1 cellular context compared by ENCODE assay signal in the genomic region with DNA sequence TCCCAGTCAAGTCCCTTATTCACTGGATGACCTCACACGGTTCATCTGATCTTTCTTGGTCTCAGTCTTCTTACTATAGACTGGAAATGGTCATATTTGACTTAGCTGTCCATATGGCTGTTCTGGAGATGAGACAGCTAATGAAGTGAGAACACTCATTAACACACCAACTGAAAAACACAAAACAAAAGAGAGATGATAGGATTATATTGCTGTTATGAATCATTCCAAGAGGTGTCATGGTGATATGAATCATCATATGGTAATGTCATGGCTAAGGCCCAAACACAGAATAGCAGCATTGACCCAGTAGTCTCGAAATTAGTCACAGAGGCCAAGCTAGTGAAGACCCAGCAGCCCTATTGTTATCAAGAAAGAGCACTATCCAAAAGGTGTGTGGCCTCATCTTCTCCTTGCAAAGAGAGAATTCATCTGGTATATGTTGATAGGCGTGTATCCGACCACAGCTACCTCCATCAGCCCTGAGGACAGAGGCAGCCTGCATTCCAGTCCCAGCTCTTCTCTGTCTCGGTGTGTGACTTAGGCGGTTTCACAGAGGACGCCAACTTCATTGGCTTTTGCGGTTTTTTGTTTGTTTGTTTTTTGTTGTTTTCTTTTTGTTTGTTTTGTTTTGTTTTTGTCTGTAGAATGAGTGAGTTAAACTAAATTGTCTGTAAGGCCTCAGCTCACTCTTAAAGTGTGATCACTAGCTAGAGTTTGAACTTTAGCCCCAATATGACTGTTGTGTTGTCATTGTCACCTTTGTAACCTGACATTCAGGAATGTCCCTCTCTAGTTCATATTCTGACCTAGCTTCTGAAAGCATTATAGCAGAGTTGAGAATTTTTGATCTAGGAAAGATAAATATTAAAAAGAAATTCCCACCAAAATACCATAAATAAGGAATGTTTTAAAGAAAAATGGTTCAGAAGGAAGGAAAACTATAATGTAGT.
A peak's percentile ranks its signal among the peaks of the same experiment; 100 is the strongest.
TF ChIP-seq lines count a peak whose summit lies in the region.

No MANE protein-coding gene starts in this region.

TF ChIP-seq in HEK293, 187 proteins besides CTCF, POLR2A, EP300 and RAD21 (continued from another document and continues in another):
- TF ChIP-seq, protein P1, sequence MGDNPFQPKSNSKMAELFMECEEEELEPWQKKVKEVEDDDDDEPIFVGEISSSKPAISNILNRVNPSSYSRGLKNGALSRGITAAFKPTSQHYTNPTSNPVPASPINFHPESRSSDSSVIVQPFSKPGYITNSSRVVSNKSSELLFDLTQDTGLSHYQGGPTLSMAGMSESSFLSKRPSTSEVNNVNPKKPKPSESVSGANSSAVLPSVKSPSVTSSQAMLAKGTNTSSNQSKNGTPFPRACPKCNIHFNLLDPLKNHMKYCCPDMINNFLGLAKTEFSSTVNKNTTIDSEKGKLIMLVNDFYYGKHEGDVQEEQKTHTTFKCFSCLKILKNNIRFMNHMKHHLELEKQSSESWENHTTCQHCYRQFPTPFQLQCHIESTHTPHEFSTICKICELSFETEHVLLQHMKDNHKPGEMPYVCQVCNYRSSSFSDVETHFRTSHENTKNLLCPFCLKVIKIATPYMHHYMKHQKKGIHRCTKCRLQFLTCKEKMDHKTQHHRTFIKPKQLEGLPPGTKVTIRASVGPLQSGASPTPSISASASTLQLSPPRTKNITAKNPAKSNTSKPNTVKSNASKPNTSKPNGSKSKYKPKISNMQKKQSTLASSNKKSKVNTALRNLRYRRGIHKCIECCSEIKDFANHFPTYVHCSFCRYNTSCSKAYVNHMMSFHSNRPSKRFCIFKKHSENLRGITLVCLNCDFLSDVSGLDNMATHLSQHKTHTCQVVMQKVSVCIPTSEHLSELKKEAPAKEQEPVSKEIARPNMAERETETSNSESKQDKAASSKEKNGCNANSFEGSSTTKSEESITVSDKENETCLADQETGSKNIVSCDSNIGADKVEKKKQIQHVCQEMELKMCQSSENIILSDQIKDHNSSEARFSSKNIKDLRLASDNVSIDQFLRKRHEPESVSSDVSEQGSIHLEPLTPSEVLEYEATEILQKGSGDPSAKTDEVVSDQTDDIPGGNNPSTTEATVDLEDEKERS (tag by site-specific recombination; IDR thresholded peaks at IDR 0.05) = no peak
- TF ChIP-seq ZNF692 (tag by site-specific recombination; IDR thresholded peaks at IDR 0.05) (0 out of 2 replicates have a peak, but pooled peaks have one; percentile 30), BCL11A (tag by site-specific recombination; IDR thresholded peaks at IDR 0.05; ENCODE audit: low read depth) (no peak), PRDM6 (tag by site-specific recombination; IDR thresholded peaks at IDR 0.05) (0 out of 2 replicates have a peak, but pooled peaks have one; percentile 18), ZBTB21 (tag by site-specific recombination; IDR thresholded peaks at IDR 0.05) (peak; percentile 73), ZNF366 (tag by site-specific recombination; conservative IDR thresholded peaks at IDR 0.05) (peak; percentile 93), ZBTB17 (tag by site-specific recombination; IDR thresholded peaks at IDR 0.05) (0 out of 2 replicates have a peak, but pooled peaks have one; percentile 28), YY1 (tag by site-specific recombination; IDR thresholded peaks at IDR 0.05) (no peak), PRDM1 (tag by site-specific recombination; IDR thresholded peaks at IDR 0.05) (0 out of 2 replicates have a peak, but pooled peaks have one; percentile 5), ZNF394 (tag by site-specific recombination; IDR thresholded peaks at IDR 0.05; ENCODE audit: borderline replicate concordance) (peak; percentile 55), FEZF1 (tag by site-specific recombination; IDR thresholded peaks at IDR 0.05) (peak; percentile 67), ZSCAN23 (tag by site-specific recombination; IDR thresholded peaks at IDR 0.05) (peak; percentile 56; the same call in 1 of the 2 replicates), ZBTB7A (tag by site-specific recombination; IDR thresholded peaks at IDR 0.05; ENCODE audit: low read depth) (no peak), ZNF184 (tag by site-specific recombination; IDR thresholded peaks at IDR 0.05) (peak; percentile 89; the same call in 1 of the 2 replicates), ZNF658 (tag by site-specific recombination; IDR thresholded peaks at IDR 0.05) (no peak), ATF2 (tag by site-specific recombination; IDR thresholded peaks at IDR 0.05; ENCODE audit: low read depth) (no peak), SP7 (tag by site-specific recombination; IDR thresholded peaks at IDR 0.05) (peak; percentile 90), PATZ1 (tag by site-specific recombination; IDR thresholded peaks at IDR 0.05) (0 out of 2 replicates have a peak, but pooled peaks have one; percentile 33), ZNF37A (tag by site-specific recombination; IDR thresholded peaks at IDR 0.05) (no peak), ZNF169 (tag by site-specific recombination; IDR thresholded peaks at IDR 0.05) (no peak), ZNF561 (tag by site-specific recombination; IDR thresholded peaks at IDR 0.05; ENCODE audit: borderline replicate concordance) (no peak), ZXDB (tag by site-specific recombination; IDR thresholded peaks at IDR 0.05) (no peak), PRDM4 (tag by site-specific recombination; IDR thresholded peaks at IDR 0.05) (no peak), ZNF777 (tag by site-specific recombination; IDR thresholded peaks at IDR 0.05; ENCODE audit: borderline replicate concordance) (no peak), OSR2 (tag by site-specific recombination; IDR thresholded peaks at IDR 0.05) (peak; percentile 39; the same call in 1 of the 2 replicates), ZNF629 (tag by site-specific recombination; IDR thresholded peaks at IDR 0.05) (peak; percentile 85), ZBTB8A (tag by site-specific recombination; IDR thresholded peaks at IDR 0.05) (no peak), ZNF660 (tag by site-specific recombination; IDR thresholded peaks at IDR 0.05) (0 out of 2 replicates have a peak, but pooled peaks have one; percentile 42), ZNF521 (tag by site-specific recombination; IDR thresholded peaks at IDR 0.05) (no peak)
- TF ChIP-seq, protein P2, sequence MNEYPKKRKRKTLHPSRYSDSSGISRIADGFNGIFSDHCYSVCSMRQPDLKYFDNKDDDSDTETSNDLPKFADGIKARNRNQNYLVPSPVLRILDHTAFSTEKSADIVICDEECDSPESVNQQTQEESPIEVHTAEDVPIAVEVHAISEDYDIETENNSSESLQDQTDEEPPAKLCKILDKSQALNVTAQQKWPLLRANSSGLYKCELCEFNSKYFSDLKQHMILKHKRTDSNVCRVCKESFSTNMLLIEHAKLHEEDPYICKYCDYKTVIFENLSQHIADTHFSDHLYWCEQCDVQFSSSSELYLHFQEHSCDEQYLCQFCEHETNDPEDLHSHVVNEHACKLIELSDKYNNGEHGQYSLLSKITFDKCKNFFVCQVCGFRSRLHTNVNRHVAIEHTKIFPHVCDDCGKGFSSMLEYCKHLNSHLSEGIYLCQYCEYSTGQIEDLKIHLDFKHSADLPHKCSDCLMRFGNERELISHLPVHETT (tag by site-specific recombination; IDR thresholded peaks at IDR 0.05) = peak; percentile 97
- TF ChIP-seq, protein P3, sequence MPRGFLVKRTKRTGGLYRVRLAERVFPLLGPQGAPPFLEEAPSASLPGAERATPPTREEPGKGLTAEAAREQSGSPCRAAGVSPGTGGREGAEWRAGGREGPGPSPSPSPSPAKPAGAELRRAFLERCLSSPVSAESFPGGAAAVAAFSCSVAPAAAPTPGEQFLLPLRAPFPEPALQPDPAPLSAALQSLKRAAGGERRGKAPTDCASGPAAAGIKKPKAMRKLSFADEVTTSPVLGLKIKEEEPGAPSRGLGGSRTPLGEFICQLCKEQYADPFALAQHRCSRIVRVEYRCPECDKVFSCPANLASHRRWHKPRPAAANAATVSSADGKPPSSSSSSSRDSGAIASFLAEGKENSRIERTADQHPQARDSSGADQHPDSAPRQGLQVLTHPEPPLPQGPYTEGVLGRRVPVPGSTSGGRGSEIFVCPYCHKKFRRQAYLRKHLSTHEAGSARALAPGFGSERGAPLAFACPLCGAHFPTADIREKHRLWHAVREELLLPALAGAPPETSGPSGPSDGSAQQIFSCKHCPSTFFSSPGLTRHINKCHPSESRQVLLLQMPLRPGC (tag by site-specific recombination; IDR thresholded peaks at IDR 0.05) = peak; percentile 88
- TF ChIP-seq, protein P4, sequence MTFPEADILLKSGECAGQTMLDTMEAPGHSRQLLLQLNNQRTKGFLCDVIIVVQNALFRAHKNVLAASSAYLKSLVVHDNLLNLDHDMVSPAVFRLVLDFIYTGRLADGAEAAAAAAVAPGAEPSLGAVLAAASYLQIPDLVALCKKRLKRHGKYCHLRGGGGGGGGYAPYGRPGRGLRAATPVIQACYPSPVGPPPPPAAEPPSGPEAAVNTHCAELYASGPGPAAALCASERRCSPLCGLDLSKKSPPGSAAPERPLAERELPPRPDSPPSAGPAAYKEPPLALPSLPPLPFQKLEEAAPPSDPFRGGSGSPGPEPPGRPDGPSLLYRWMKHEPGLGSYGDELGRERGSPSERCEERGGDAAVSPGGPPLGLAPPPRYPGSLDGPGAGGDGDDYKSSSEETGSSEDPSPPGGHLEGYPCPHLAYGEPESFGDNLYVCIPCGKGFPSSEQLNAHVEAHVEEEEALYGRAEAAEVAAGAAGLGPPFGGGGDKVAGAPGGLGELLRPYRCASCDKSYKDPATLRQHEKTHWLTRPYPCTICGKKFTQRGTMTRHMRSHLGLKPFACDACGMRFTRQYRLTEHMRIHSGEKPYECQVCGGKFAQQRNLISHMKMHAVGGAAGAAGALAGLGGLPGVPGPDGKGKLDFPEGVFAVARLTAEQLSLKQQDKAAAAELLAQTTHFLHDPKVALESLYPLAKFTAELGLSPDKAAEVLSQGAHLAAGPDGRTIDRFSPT (tag by site-specific recombination; IDR thresholded peaks at IDR 0.05) = peak; percentile 61
- TF ChIP-seq, protein P5, sequence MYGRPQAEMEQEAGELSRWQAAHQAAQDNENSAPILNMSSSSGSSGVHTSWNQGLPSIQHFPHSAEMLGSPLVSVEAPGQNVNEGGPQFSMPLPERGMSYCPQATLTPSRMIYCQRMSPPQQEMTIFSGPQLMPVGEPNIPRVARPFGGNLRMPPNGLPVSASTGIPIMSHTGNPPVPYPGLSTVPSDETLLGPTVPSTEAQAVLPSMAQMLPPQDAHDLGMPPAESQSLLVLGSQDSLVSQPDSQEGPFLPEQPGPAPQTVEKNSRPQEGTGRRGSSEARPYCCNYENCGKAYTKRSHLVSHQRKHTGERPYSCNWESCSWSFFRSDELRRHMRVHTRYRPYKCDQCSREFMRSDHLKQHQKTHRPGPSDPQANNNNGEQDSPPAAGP (tag by site-specific recombination; IDR thresholded peaks at IDR 0.05) = 0 out of 2 replicates have a peak, but pooled peaks have one; percentile 41
